Comparison of ENCODE assay signal across 10 cellular contexts in the genomic region with DNA sequence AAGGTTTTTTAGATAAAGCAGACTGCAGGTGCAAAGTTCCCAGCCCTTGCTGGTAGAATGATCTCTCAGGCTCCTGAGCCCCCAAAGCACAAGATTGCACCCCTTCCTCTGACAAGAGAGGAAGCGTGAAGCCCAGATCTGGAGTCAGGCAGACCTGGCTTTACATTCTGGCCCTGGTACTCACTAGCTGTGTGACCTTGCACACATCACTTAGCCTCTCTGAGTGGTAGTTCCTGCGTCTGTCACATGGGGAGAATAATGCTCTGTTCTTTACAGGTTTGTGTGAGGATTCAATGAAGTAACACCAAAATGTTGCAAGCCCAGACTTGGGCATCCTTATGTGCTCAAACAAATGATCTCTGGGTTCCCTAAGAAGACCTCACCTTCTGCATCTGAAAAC.
DNase-seq lines count a peak whose midpoint lies in the region; ATAC-seq, FAIRE-seq and TF ChIP-seq lines count a peak whose summit lies in the region.
"Had no signal": no experiment of that assay in that cellular context is flagged by ENCODE, and none has a peak within 500 bp of the region (broad histone marks: within the 10 kb centered on the region; RNA-seq: fewer than 3 reads in every experiment).

No MANE protein-coding gene starts in this region.

- H3K4me1 ChIP-seq in left ventricle myocardium inferior (peaks cover 48% of the 10 kb centered on the region), H1 (replicated peaks in 1 of 4; ENCODE audit: control insufficient read depth in 3 of 4, insufficient read depth in 4 of 4, low read length in 3 of 4) (peaks cover 0 to 9% (median 4%) of the 10 kb centered on the region in 4 experiments; a peak in 4 of 7 replicates), upper lobe of right lung (peaks cover 38% of the 10 kb centered on the region), mucosa of descending colon (ENCODE audit: low read depth) (peaks cover 7% of the 10 kb centered on the region)

- no peaks in the 10 kb centered on the region for H3K79me1 ChIP-seq in H1 (ENCODE audit: low read depth, low read length)

- no peak overlapping the region for H2BK120ac ChIP-seq in H1 (replicated peaks; ENCODE audit: low read depth, low read length)

- no peak for ATAC-seq in left ventricle myocardium superior
- ATAC-seq in upper lobe of right lung = no peak
- ATAC-seq in mucosa of descending colon = no peak
- no peak for ATAC-seq in HG03442 (IDR thresholded peaks at IDR 0.05; ENCODE audit: unreplicated experiment)

- TF ChIP-seq EP300 in H1 (IDR thresholded peaks at IDR 0.05; ENCODE audit: borderline replicate concordance in 1 of 2, low read depth in 2 of 2, low read length in 2 of 2) = no peak

- TF ChIP-seq RAD21 in H1 (IDR thresholded peaks at IDR 0.05 in 1 of 2, conservative IDR thresholded peaks at IDR 0.05 in 1 of 2; ENCODE audit: low read depth in 2 of 2, low read length in 2 of 2) = no peak

- no peak overlapping the region for H4K8ac ChIP-seq in H1 (ENCODE audit: extremely low read depth, insufficient read depth, low read length)

- no peak overlapping the region for H2AFZ ChIP-seq in H1 (ENCODE audit: low read length)

- no peak overlapping the region for H2BK5ac ChIP-seq in H1 (ENCODE audit: low read depth, low read length)

- no peaks in the 10 kb centered on the region for H4K20me1 ChIP-seq in H1 (replicated peaks in 1 of 2; ENCODE audit: control insufficient read depth in 1 of 2, insufficient read depth in 2 of 2, low read length in 2 of 2)

- H3K36me3 ChIP-seq in left ventricle myocardium inferior = no peaks in the 10 kb centered on the region
- no peaks in the 10 kb centered on the region for H3K36me3 ChIP-seq in H1 (ENCODE audit: control insufficient read depth in 2 of 4, insufficient read depth in 4 of 4, low read length in 3 of 4)
- no peaks in the 10 kb centered on the region for H3K36me3 ChIP-seq in upper lobe of right lung
- H3K36me3 ChIP-seq in mucosa of descending colon (ENCODE audit: low read depth) = no peaks in the 10 kb centered on the region

- H3K23ac ChIP-seq in H1 (ENCODE audit: insufficient read length) = no peak overlapping the region

- H3K27me3 Mint-ChIP-seq in nephron progenitor cell (ENCODE audit: low read depth, poor library complexity) = peaks cover 52% of the 10 kb centered on the region

- no peaks in the 10 kb centered on the region for H3K9me3 ChIP-seq in left ventricle myocardium inferior (replicated peaks)
- H3K9me3 ChIP-seq in H1 (ENCODE audit: insufficient read depth in 2 of 2, low read depth in 1 of 2, low read length in 1 of 2) = no peaks in the 10 kb centered on the region
- H3K9me3 ChIP-seq in upper lobe of right lung = no peaks in the 10 kb centered on the region
- no peaks in the 10 kb centered on the region for H3K9me3 ChIP-seq in mucosa of descending colon

- H3K4me3 Mint-ChIP-seq in nephron progenitor cell = peak overlapping the region; percentile 50

- H3K27me3 ChIP-seq in left ventricle myocardium inferior (ENCODE audit: low read depth) (no peaks in the 10 kb centered on the region), H1 (replicated peaks in 1 of 4; ENCODE audit: control insufficient read depth in 3 of 4, extremely low read depth in 1 of 4, insufficient read depth in 3 of 4, low read length in 3 of 4) (peaks cover 7 to 36% (median 29%) of the 10 kb centered on the region in 4 experiments), upper lobe of right lung (no peaks in the 10 kb centered on the region)

- H3K4me1 Mint-ChIP-seq in nephron progenitor cell = peaks cover 24% of the 10 kb centered on the region

- no peaks in the 10 kb centered on the region for H3K36me3 Mint-ChIP-seq in nephron progenitor cell (ENCODE audit: low read depth)

- POLR2A ChIA-PET in H1 (lab: Charles Lee; ENCODE audit: partially characterized antibody) = interaction anchor here (1.4 to 1.8 kb wide), 2 partner anchors 8 kb away, joined by 5 to 7 read pairs; no protein-coding TSS in a partner anchor

- H3K18ac ChIP-seq in H1 (ENCODE audit: extremely low read depth, low read length) = no peak overlapping the region

- no peak overlapping the region for H3K9ac ChIP-seq in H1 (replicated peaks in 1 of 4; ENCODE audit: extremely low read depth in 1 of 4, low read depth in 3 of 4, low read length in 3 of 4)

- peak overlapping the region; percentile 63; the same call in 1 of the 2 replicates for H2BK12ac ChIP-seq in H1 (ENCODE audit: low read depth, low read length)

- DNase-seq in left ventricle myocardium inferior (no peak), left ventricle myocardium superior (no peak), H1 (ENCODE audit: low read depth in 1 of 2, low spot score in 2 of 2) (no peak), nephron progenitor cell (no peak), upper lobe of right lung (peak; percentile 3), RKO (ENCODE audit: low spot score) (no peak), mucosa of descending colon (no peak)

- H3K27ac Mint-ChIP-seq in nephron progenitor cell = no peak overlapping the region

- no peaks in the 10 kb centered on the region; a peak in 1 of 4 replicates for H3K79me2 ChIP-seq in H1 (ENCODE audit: control insufficient read depth in 1 of 2, insufficient read depth in 2 of 2, low read length in 2 of 2)

- H3K4me2 ChIP-seq in H1 (ENCODE audit: insufficient read depth in 1 of 2, low read depth in 2 of 2, low read length in 2 of 2) = peak overlapping the region in 1 of 2 experiments; percentile 65; a peak in 1 of 4 replicates

- no peak for TF ChIP-seq POLR2A in H1 (IDR thresholded peaks at IDR 0.05; ENCODE audit: control extremely low read depth in 1 of 2, low read depth in 2 of 2, low read length in 2 of 2)

- intact Hi-C loops in left ventricle myocardium inferior (cut with micrococcal nuclease) = no loop called here
- intact Hi-C loops in left ventricle myocardium superior (cut with micrococcal nuclease) = loop anchor here (10.0 kb wide), 1 partner anchor 139 kb away; a partner anchor contains a TSS
- intact Hi-C loops in upper lobe of right lung (cut with DNase I) = no loop called here
- intact Hi-C loops in mucosa of descending colon (cut with DNase I, micrococcal nuclease) = loop anchor here in 1 of 2 donors (10.0 kb wide), 1 partner anchor 59 kb away; no protein-coding TSS in a partner anchor

- H3K23me2 ChIP-seq in H1 (ENCODE audit: low read depth, low read length) = no peaks in the 10 kb centered on the region; the same call in 1 of the 2 replicates

- no peak overlapping the region for H4K5ac ChIP-seq in H1 (ENCODE audit: insufficient read length, low read depth, low read length)

- no peaks in the 10 kb centered on the region for H3K9me3 Mint-ChIP-seq in nephron progenitor cell

- no peak overlapping the region for H3K56ac ChIP-seq in H1 (replicated peaks; ENCODE audit: insufficient read length, low read depth, low read length)

- H4K91ac ChIP-seq in H1 (replicated peaks; ENCODE audit: insufficient read length, low read length) = no peak overlapping the region

- no peak overlapping the region; the same call in 1 of the 2 replicates for H2AK5ac ChIP-seq in H1 (ENCODE audit: low read depth, low read length)

- no peak for FAIRE-seq in H1 (lab: Jason Lieb, UNC)
- FAIRE-seq: colon, urothelium cell line had no signal

- H3K27ac ChIP-seq in left ventricle myocardium inferior (replicated peaks) = peak overlapping the region; percentile 97
- H3K27ac ChIP-seq in H1 (ENCODE audit: low read depth, low read length) = no peak overlapping the region
- H3K27ac ChIP-seq in upper lobe of right lung = peak overlapping the region; percentile 95

- H2BK20ac ChIP-seq in H1 (ENCODE audit: low read length) = no peak overlapping the region

- no peak overlapping the region for H2BK15ac ChIP-seq in H1 (ENCODE audit: low read length)

- H3K4ac ChIP-seq in H1 (replicated peaks; ENCODE audit: insufficient read length, low read depth, low read length) = no peak overlapping the region

- 85% methylated on average over 2 of the region's 2 CpGs; no CpG with 5 or more reads in 1 of the 2 experiments for WGBS in H1 (ENCODE audit: extremely low coverage in 1 of 2, insufficient coverage in 1 of 2, insufficient read length in 1 of 2, insufficient replicate concordance in 2 of 2, low coverage in 1 of 2, low lambda C conversion rate in 2 of 2, missing lambda C conversion rate in 1 of 2), 2 experiments

- TF ChIP-seq CTCF in left ventricle myocardium inferior (IDR thresholded peaks at IDR 0.05; ENCODE audit: borderline replicate concordance) (no peak), H1 (IDR thresholded peaks at IDR 0.05; ENCODE audit: control extremely low read depth in 1 of 3, insufficient read depth in 1 of 3, low read depth in 1 of 3, low read length in 3 of 3) (no peak), nephron progenitor cell (IDR thresholded peaks at IDR 0.05) (no peak), upper lobe of right lung (IDR thresholded peaks at IDR 0.05) (no peak), mucosa of descending colon (IDR thresholded peaks at IDR 0.05) (no peak)

- H3K14ac ChIP-seq in H1 (ENCODE audit: insufficient read length) = no peak overlapping the region

- CTCF ChIA-PET in H1 (lab: Charles Lee; ENCODE audit: partially characterized antibody) = interaction anchor here (1.5 to 12.5 kb wide), 7 partner anchors 7 to 238 kb away, joined by 3 to 202 read pairs (median 27); no protein-coding TSS in a partner anchor

- H3K4me3 ChIP-seq in left ventricle myocardium inferior (peak overlapping the region; percentile 64), H1 (ENCODE audit: extremely low read depth in 1 of 4, insufficient read depth in 2 of 4, low read depth in 3 of 4, low read length in 4 of 4) (no peak overlapping the region), upper lobe of right lung (no peak overlapping the region), mucosa of descending colon (no peak overlapping the region)

TF ChIP-seq in H1, 55 proteins besides CTCF, POLR2A, EP300 and RAD21 (continues in another document):
- TF ChIP-seq NANOG (IDR thresholded peaks at IDR 0.05; ENCODE audit: insufficient read depth, low read depth, low read length, poor library complexity, severe bottlenecking) (no peak), SIRT6 (IDR thresholded peaks at IDR 0.05; ENCODE audit: low read length) (no peak), CBX5 (IDR thresholded peaks at IDR 0.05; ENCODE audit: low read depth, low read length) (no peak), JUN (IDR thresholded peaks at IDR 0.05; ENCODE audit: low read depth, low read length) (no peak), TAF7 (optimal IDR thresholded peaks at IDR 0.05; ENCODE audit: borderline replicate concordance, low read depth, low read length) (no peak), CHD2 (IDR thresholded peaks at IDR 0.05; ENCODE audit: low read length) (no peak)
